Comparison of ENCODE assay signal across 23 cellular contexts in the genomic region with DNA sequence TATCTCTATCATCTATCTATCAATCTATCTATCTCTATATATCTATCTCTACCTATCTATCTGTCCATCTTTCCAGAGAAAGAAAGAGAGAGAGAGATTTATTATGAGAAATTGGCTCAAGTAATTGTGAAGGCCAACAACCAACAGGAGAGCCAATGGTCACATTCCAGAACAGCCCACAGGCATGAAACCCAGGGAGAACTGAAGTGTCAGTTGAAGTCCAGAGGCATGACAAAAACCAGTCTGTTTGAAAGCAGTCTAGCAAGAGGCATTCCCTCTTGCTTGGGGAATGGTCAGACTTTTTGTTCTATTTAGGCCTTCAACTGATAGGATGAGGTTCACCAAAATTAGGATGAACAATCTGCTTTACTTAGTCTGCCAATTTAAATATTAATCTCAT.
A peak's percentile ranks its signal among the peaks of the same experiment; 100 is the strongest.
DNase-seq lines count a peak whose midpoint lies in the region; ATAC-seq and TF ChIP-seq lines count a peak whose summit lies in the region.
"Had no signal": no experiment of that assay in that cellular context is flagged by ENCODE, and none has a peak within 500 bp of the region (broad histone marks: within the 10 kb centered on the region; RNA-seq: fewer than 3 reads in every experiment).

No MANE protein-coding gene starts in this region.

- ATAC-seq in HG03432 (IDR thresholded peaks at IDR 0.05; ENCODE audit: unreplicated experiment) = no peak
- ATAC-seq in HG02678 (IDR thresholded peaks at IDR 0.05; ENCODE audit: unreplicated experiment) = no peak
- ATAC-seq: activated CD4-positive, alpha-beta T cell treated with anti-CD3 and anti-CD28 coated beads for 36 hours; activated CD8-positive, alpha-beta T cell treated with anti-CD3 and anti-CD28 coated beads, Interleukin-2, amount 10 ng/mL, durations not matched to agents 7 days and 5 days; stimulated activated naive CD8-positive, alpha-beta T cell treated with anti-CD3 and anti-CD28 coated beads, Interleukin-15, Interleukin-2, amounts not matched to agents 100 U/mL and 50 U/mL, for 24 hours had no signal

- no peak overlapping the region for H3K4me3 ChIP-seq in AG04449 (ENCODE audit: low read depth, low read length)
- H3K4me3 ChIP-seq in astrocyte of the spinal cord (ENCODE audit: low read depth, low read length) = no peak overlapping the region
- H3K4me3 ChIP-seq: lung, skin epidermis, thoracic aorta, vagina had no signal

- CTCF ChIA-PET in AG04449 (lab: Yijun Ruan, JAX) = no interaction called here

- DNase-seq in AG04449 (ENCODE audit: low read depth, low spot score) (peak; percentile 5), HCEC 1CT (peak; percentile 10), astrocyte of the spinal cord (ENCODE audit: low read depth, low spot score) (peak; percentile 51), iris pigment epithelial cell (ENCODE audit: low read depth) (peak; percentile 1), NCI-H1436 treated with DMSO at 0.1 percent for 48 hours (lab: John Stamatoyannopoulos, UW) (no peak), DMS 273 treated with DMSO at 0.1 percent for 48 hours (lab: John Stamatoyannopoulos, UW) (no peak)
- DNase-seq: activated CD4-positive, alpha-beta T cell treated with anti-CD3 and anti-CD28 coated beads for 36 hours; activated CD8-positive, alpha-beta T cell treated with anti-CD3 and anti-CD28 coated beads, Interleukin-2, amount 10 ng/mL, durations not matched to agents 7 days and 5 days; BE2C; central memory CD4-positive, alpha-beta T cell; foreskin melanocyte; H9; NCI-H1048; NCI-H1694; NCI-H774; SIG-M5; stimulated activated naive CD8-positive, alpha-beta T cell treated with anti-CD3 and anti-CD28 coated beads, Interleukin-15, Interleukin-2, amounts not matched to agents 100 U/mL and 50 U/mL, for 24 hours had no signal

- POLR2A ChIA-PET in AG04449 (lab: Yijun Ruan, JAX) = no interaction called here

- TF ChIP-seq CTCF in AG04449 (IDR thresholded peaks at IDR 0.05; ENCODE audit: insufficient read depth, low read length, missing control alignments) (no peak), astrocyte of the spinal cord (IDR thresholded peaks at IDR 0.05; ENCODE audit: low read depth, low read length) (no peak)

- in situ Hi-C loops in astrocyte of the spinal cord (cut with HindIII; ENCODE audit: low sequenced_read_pairs) = no loop called here

Comparison
In these comparisons a context has a peak if more than half of its experiments do, and no peak if none do; other contexts are left out.
1. DNase-seq: peak in AG04449 (single experiment), HCEC 1CT (single experiment), astrocyte of the spinal cord (single experiment) and iris pigment epithelial cell (single experiment); none in NCI-H1436 treated with DMSO at 0.1 percent for 48 hours (single experiment) and DMS 273 treated with DMSO at 0.1 percent for 48 hours (single experiment).